10 cellular contexts compared by ENCODE assay signal in the genomic region with DNA sequence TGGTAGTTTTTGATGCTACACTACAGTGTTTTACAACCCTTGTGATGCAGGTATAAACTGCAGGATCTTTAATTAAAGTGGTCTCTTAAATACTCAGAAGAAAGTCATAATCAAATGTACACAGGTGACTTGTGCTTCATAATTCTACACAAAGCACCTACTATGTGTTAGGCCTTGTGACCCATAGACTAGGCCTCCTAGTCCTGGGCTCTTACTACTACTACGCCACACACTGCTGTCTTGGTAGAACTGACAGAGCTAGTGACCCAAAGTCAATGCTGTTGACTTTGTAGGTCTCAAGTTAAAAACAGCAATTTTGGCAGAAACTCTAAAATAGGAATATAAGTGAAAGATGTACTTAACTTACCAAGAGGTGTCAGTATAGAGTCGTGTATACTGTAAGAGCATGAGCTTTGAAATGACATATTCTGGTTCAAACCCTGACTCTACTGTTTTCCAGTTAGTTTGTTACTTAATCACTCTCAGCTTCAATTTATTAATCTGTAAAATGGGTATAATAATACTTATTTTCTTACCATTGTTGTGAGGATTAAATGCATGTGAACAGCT. TPM values are rescaled to one million over a fixed set of nuclear protein-coding genes. Genes with fewer than 3 reads are reported as not detected.
A peak's percentile ranks its signal among the peaks of the same experiment; 100 is the strongest.
DNase-seq lines count a peak whose midpoint lies in the region; ATAC-seq and TF ChIP-seq lines count a peak whose summit lies in the region.
"Had no signal": no experiment of that assay in that cellular context is flagged by ENCODE, and none has a peak within 500 bp of the region (broad histone marks: within the 10 kb centered on the region; RNA-seq: fewer than 3 reads in every experiment).

No MANE protein-coding gene starts in this region.

- peak; percentile 63 for TF ChIP-seq CTCF in HFFc6 (IDR thresholded peaks at IDR 0.05)

- peaks cover 6% of the 10 kb centered on the region for H3K27me3 Mint-ChIP-seq in HFFc6 (ENCODE audit: insufficient read depth)

- H3K4me1 Mint-ChIP-seq in HFFc6 (ENCODE audit: low read depth), result peaks cover 11% of the 10 kb centered on the region

- ATAC-seq in SK-N-SH treated with all-trans-retinoic acid at 6 μM for 48 hours (0 out of 3 replicates have a peak, but pooled peaks have one; percentile 44), sciatic nerve (no peak), HG03025 (IDR thresholded peaks at IDR 0.05; ENCODE audit: low FRiP score, unreplicated experiment) (no peak)

- peak; percentile 9 for DNase-seq in CMK (ENCODE audit: low read depth)
- DNase-seq in HFFc6, result peak; percentile 16
- peak; percentile 5 for DNase-seq in fibroblast of the conjunctiva (ENCODE audit: low read depth)
- DNase-seq in sciatic nerve (ENCODE audit: low spot score), result no peak
- DNase-seq in stimulated activated naive CD4-positive, alpha-beta T cell (lab: John Stamatoyannopoulos, UW), result no peak
- no peak for DNase-seq in NCI-H1417 treated with DMSO at 0.1 percent for 48 hours (lab: John Stamatoyannopoulos, UW)
- DNase-seq: NCI-H1092 treated with DMSO at 0.1 percent for 48 hours, psoas muscle had no signal

- H3K36me3 Mint-ChIP-seq in HFFc6 (ENCODE audit: low read depth), result no peaks in the 10 kb centered on the region

- H3K4me3 Mint-ChIP-seq in HFFc6, result no peak overlapping the region

- intact Hi-C loops in sciatic nerve (cut with DNase I), result no loop called here

- H3K27ac Mint-ChIP-seq in HFFc6, result no peak overlapping the region

- no peaks in the 10 kb centered on the region for H3K9me3 Mint-ChIP-seq in HFFc6

TF ChIP-seq in SK-N-SH treated with all-trans-retinoic acid at 6 μM for 48 hours, 23 proteins besides CTCF, POLR2A, EP300 and RAD21:
- TF ChIP-seq, protein P1, sequence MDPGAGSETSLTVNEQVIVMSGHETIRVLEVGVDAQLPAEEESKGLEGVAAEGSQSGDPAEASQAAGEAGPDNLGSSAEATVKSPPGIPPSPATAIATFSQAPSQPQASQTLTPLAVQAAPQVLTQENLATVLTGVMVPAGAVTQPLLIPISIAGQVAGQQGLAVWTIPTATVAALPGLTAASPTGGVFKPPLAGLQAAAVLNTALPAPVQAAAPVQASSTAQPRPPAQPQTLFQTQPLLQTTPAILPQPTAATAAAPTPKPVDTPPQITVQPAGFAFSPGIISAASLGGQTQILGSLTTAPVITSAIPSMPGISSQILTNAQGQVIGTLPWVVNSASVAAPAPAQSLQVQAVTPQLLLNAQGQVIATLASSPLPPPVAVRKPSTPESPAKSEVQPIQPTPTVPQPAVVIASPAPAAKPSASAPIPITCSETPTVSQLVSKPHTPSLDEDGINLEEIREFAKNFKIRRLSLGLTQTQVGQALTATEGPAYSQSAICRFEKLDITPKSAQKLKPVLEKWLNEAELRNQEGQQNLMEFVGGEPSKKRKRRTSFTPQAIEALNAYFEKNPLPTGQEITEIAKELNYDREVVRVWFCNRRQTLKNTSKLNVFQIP (CRISPR knock-in tag; IDR thresholded peaks at IDR 0.05; ENCODE audit: borderline replicate concordance, low read depth), result no peak
- no peak for TF ChIP-seq RARB (CRISPR knock-in tag; IDR thresholded peaks at IDR 0.05)
- no peak for TF ChIP-seq TCF4 (CRISPR knock-in tag; IDR thresholded peaks at IDR 0.05; ENCODE audit: borderline replicate concordance)
- no peak for TF ChIP-seq ZNF565 (CRISPR knock-in tag; conservative IDR thresholded peaks at IDR 0.05; ENCODE audit: low read depth)
- no peak for TF ChIP-seq ARNTL (CRISPR knock-in tag; IDR thresholded peaks at IDR 0.05; ENCODE audit: borderline replicate concordance, low read depth)

RNA-seq across cellular contexts. Expression of a gene that starts 48.6 kb away (rescaled TPM):
- total RNA-seq in HFFc6 (2021; fragmentation: NEBNext Ultra II Directional; extraction: Animal tissue kit (Norgen Biotek cat#: 25700)), result 10 to 100 TPM; 33.1 to 43.4 (median 38.3) TPM
- 55.0 TPM for total RNA-seq in sciatic nerve

Comparison
In these comparisons a context has a peak if more than half of its experiments do, and no peak if none do; other contexts are left out.
1. DNase-seq: peak in CMK (single experiment), HFFc6 (single experiment) and fibroblast of the conjunctiva (single experiment); none in sciatic nerve (single experiment), stimulated activated naive CD4-positive, alpha-beta T cell (0 of 6) and NCI-H1417 treated with DMSO at 0.1 percent for 48 hours (single experiment).